1 cellular context compared by ENCODE assay signal in genomic region chr1:209080170-209080781, GRCh38.
TF ChIP-seq lines count a peak whose summit lies in the region.

No MANE protein-coding gene starts in this region.

TF ChIP-seq in SK-N-SH treated with all-trans-retinoic acid at 6 μM for 48 hours, 23 proteins besides CTCF, POLR2A, EP300 and RAD21 (continued from another document):
- TF ChIP-seq CSRNP3 (CRISPR knock-in tag; IDR thresholded peaks at IDR 0.05) = no peak
- TF ChIP-seq, protein P1, sequence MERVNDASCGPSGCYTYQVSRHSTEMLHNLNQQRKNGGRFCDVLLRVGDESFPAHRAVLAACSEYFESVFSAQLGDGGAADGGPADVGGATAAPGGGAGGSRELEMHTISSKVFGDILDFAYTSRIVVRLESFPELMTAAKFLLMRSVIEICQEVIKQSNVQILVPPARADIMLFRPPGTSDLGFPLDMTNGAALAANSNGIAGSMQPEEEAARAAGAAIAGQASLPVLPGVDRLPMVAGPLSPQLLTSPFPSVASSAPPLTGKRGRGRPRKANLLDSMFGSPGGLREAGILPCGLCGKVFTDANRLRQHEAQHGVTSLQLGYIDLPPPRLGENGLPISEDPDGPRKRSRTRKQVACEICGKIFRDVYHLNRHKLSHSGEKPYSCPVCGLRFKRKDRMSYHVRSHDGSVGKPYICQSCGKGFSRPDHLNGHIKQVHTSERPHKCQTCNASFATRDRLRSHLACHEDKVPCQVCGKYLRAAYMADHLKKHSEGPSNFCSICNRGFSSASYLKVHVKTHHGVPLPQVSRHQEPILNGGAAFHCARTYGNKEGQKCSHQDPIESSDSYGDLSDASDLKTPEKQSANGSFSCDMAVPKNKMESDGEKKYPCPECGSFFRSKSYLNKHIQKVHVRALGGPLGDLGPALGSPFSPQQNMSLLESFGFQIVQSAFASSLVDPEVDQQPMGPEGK (CRISPR knock-in tag; IDR thresholded peaks at IDR 0.05; ENCODE audit: borderline replicate concordance) = no peak
- no peak for TF ChIP-seq TSHZ2 (CRISPR knock-in tag; IDR thresholded peaks at IDR 0.05)
- no peak for TF ChIP-seq TOX (CRISPR knock-in tag; IDR thresholded peaks at IDR 0.05; ENCODE audit: borderline replicate concordance)
- no peak for TF ChIP-seq TCF4 (CRISPR knock-in tag; IDR thresholded peaks at IDR 0.05; ENCODE audit: borderline replicate concordance)
- no peak for TF ChIP-seq OSR1 (CRISPR knock-in tag; IDR thresholded peaks at IDR 0.05)
- no peak for TF ChIP-seq CREB5 (CRISPR knock-in tag; IDR thresholded peaks at IDR 0.05; ENCODE audit: low read depth)
- TF ChIP-seq ISL1 (CRISPR knock-in tag; IDR thresholded peaks at IDR 0.05) = no peak
- no peak for TF ChIP-seq ZC3H10 (CRISPR knock-in tag; IDR thresholded peaks at IDR 0.05)
- no peak for TF ChIP-seq ZNF8 (CRISPR knock-in tag; IDR thresholded peaks at IDR 0.05)
TF ChIP-seq in SK-N-SH treated with all-trans-retinoic acid at 6 μM for 48 hours: peak in this region for 0.
